In the genomic region with DNA sequence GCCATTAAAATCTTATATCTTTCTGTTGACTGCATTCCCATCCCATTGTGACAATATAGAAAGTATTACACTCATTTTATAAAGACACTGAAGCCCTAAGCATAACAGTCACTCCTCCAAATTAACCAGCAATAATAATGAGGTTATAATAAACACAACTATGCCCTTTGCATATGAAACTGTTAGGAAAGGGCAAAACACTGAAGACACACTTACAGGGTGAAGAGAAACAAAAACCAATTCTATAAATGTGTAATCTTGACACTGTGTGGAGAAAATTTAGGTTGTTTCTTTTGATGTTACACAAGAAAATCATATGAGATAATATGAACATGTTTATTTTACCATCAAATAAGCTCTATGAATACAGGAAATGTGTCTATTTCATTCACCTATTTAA, we compare ENCODE assay signal across 1 cellular context.
TF ChIP-seq lines count a peak whose summit lies in the region.

No MANE protein-coding gene starts in this region.

TF ChIP-seq in GM12878, 131 proteins besides CTCF, POLR2A, EP300 and RAD21:
- no peak for TF ChIP-seq CREM (IDR thresholded peaks at IDR 0.05; ENCODE audit: low read depth)
- TF ChIP-seq ZBED1 (IDR thresholded peaks at IDR 0.05; ENCODE audit: borderline replicate concordance): no peak
- TF ChIP-seq, protein P1, sequence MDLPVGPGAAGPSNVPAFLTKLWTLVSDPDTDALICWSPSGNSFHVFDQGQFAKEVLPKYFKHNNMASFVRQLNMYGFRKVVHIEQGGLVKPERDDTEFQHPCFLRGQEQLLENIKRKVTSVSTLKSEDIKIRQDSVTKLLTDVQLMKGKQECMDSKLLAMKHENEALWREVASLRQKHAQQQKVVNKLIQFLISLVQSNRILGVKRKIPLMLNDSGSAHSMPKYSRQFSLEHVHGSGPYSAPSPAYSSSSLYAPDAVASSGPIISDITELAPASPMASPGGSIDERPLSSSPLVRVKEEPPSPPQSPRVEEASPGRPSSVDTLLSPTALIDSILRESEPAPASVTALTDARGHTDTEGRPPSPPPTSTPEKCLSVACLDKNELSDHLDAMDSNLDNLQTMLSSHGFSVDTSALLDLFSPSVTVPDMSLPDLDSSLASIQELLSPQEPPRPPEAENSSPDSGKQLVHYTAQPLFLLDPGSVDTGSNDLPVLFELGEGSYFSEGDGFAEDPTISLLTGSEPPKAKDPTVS (IDR thresholded peaks at IDR 0.05; ENCODE audit: low read depth, low read length): no peak
- no peak for TF ChIP-seq KAT2A (conservative IDR thresholded peaks at IDR 0.05; ENCODE audit: control insufficient read depth, low read depth, low read length)
- no peak for TF ChIP-seq HDGF (IDR thresholded peaks at IDR 0.05)
- TF ChIP-seq, protein P2, sequence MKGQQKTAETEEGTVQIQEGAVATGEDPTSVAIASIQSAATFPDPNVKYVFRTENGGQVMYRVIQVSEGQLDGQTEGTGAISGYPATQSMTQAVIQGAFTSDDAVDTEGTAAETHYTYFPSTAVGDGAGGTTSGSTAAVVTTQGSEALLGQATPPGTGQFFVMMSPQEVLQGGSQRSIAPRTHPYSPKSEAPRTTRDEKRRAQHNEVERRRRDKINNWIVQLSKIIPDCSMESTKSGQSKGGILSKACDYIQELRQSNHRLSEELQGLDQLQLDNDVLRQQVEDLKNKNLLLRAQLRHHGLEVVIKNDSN (IDR thresholded peaks at IDR 0.05; ENCODE audit: borderline replicate concordance, extremely low read length, insufficient read depth, low read depth, low read length): no peak
- TF ChIP-seq SMAD5 (IDR thresholded peaks at IDR 0.05; ENCODE audit: low read depth): no peak
- TF ChIP-seq MYC (IDR thresholded peaks at IDR 0.05; ENCODE audit: insufficient read depth, insufficient read length, insufficient replicate concordance, low read length, severe bottlenecking): no peak
- TF ChIP-seq, protein P3, sequence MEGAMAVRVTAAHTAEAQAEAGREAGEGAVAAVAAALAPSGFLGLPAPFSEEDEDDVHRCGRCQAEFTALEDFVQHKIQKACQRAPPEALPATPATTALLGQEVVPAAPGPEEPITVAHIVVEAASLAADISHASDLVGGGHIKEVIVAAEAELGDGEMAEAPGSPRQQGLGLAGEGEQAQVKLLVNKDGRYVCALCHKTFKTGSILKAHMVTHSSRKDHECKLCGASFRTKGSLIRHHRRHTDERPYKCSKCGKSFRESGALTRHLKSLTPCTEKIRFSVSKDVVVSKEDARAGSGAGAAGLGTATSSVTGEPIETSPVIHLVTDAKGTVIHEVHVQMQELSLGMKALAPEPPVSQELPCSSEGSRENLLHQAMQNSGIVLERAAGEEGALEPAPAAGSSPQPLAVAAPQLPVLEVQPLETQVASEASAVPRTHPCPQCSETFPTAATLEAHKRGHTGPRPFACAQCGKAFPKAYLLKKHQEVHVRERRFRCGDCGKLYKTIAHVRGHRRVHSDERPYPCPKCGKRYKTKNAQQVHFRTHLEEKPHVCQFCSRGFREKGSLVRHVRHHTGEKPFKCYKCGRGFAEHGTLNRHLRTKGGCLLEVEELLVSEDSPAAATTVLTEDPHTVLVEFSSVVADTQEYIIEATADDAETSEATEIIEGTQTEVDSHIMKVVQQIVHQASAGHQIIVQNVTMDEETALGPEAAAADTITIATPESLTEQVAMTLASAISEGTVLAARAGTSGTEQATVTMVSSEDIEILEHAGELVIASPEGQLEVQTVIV (IDR thresholded peaks at IDR 0.05; ENCODE audit: borderline replicate concordance, partially characterized antibody): no peak
- TF ChIP-seq, protein P4, sequence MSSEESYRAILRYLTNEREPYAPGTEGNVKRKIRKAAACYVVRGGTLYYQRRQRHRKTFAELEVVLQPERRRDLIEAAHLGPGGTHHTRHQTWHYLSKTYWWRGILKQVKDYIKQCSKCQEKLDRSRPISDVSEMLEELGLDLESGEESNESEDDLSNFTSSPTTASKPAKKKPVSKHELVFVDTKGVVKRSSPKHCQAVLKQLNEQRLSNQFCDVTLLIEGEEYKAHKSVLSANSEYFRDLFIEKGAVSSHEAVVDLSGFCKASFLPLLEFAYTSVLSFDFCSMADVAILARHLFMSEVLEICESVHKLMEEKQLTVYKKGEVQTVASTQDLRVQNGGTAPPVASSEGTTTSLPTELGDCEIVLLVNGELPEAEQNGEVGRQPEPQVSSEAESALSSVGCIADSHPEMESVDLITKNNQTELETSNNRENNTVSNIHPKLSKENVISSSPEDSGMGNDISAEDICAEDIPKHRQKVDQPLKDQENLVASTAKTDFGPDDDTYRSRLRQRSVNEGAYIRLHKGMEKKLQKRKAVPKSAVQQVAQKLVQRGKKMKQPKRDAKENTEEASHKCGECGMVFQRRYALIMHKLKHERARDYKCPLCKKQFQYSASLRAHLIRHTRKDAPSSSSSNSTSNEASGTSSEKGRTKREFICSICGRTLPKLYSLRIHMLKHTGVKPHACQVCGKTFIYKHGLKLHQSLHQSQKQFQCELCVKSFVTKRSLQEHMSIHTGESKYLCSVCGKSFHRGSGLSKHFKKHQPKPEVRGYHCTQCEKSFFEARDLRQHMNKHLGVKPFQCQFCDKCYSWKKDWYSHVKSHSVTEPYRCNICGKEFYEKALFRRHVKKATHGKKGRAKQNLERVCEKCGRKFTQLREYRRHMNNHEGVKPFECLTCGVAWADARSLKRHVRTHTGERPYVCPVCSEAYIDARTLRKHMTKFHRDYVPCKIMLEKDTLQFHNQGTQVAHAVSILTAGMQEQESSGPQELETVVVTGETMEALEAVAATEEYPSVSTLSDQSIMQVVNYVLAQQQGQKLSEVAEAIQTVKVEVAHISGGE (CRISPR knock-in tag; IDR thresholded peaks at IDR 0.05): no peak
- TF ChIP-seq ZSCAN29 (IDR thresholded peaks at IDR 0.05): no peak
